1 cellular context compared by ENCODE assay signal in the genomic region with DNA sequence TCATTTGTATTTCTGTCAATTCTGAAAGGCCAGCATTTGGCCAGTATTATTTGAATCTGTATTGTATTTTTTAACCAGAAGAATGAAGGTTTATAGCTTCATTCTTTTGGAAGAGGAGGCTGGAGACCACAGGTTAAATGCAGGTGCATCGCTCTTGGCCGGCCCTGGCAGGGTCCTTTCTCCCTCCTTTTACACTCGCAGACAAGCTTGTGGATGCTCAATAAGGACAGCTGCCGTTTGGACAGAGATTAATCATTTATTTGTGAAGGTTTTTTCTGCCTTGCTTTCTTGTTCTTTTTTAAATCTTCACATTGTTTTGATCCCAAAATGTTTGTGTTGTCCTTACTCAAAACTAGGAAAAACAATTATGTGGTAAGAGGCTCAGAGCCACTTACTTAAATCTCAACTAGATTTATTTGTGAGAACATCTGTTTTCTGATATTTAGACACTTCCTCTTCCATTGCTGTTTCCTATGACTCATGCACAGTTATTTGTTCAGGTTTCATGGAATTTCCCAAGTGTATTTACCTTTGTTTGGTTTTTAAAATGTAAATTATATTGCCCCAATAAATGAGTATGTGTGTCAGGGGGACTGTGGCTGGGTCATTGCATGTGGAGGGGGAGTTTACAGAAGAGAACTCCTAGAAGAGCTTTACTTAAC.
TF ChIP-seq lines count a peak whose summit lies in the region.

No MANE protein-coding gene starts in this region.

TF ChIP-seq in HepG2, 621 proteins besides CTCF, POLR2A, EP300 and RAD21 (continued from another document and continues in another):
- TF ChIP-seq, protein P1, sequence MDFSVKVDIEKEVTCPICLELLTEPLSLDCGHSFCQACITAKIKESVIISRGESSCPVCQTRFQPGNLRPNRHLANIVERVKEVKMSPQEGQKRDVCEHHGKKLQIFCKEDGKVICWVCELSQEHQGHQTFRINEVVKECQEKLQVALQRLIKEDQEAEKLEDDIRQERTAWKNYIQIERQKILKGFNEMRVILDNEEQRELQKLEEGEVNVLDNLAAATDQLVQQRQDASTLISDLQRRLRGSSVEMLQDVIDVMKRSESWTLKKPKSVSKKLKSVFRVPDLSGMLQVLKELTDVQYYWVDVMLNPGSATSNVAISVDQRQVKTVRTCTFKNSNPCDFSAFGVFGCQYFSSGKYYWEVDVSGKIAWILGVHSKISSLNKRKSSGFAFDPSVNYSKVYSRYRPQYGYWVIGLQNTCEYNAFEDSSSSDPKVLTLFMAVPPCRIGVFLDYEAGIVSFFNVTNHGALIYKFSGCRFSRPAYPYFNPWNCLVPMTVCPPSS (IDR thresholded peaks at IDR 0.05) = no peak
- TF ChIP-seq ZNF782 (CRISPR knock-in tag; IDR thresholded peaks at IDR 0.05; ENCODE audit: borderline replicate concordance) (no peak), POLR2G (IDR thresholded peaks at IDR 0.05; ENCODE audit: low read depth, low read length) (no peak), ZNF264 (CRISPR knock-in tag; IDR thresholded peaks at IDR 0.05) (no peak), ARHGAP35 (CRISPR knock-in tag; IDR thresholded peaks at IDR 0.05; ENCODE audit: borderline replicate concordance) (no peak), XRCC5 (optimal IDR thresholded peaks at IDR 0.05; ENCODE audit: low read length) (no peak), ZBTB7B (CRISPR knock-in tag; IDR thresholded peaks at IDR 0.05) (no peak), XBP1 (CRISPR knock-in tag; IDR thresholded peaks at IDR 0.05) (no peak), ZNF747 (CRISPR knock-in tag; IDR thresholded peaks at IDR 0.05; ENCODE audit: borderline replicate concordance) (no peak), ZNF562 (CRISPR knock-in tag; IDR thresholded peaks at IDR 0.05; ENCODE audit: borderline replicate concordance) (no peak), KLF6 (CRISPR knock-in tag; IDR thresholded peaks at IDR 0.05) (no peak), GPN1 (CRISPR knock-in tag; IDR thresholded peaks at IDR 0.05; ENCODE audit: borderline replicate concordance) (no peak), ZNF781 (CRISPR knock-in tag; IDR thresholded peaks at IDR 0.05; ENCODE audit: borderline replicate concordance, not compliant biosample characterization) (no peak), ZNF20 (CRISPR knock-in tag; IDR thresholded peaks at IDR 0.05) (no peak), DPF2 (CRISPR knock-in tag; IDR thresholded peaks at IDR 0.05; ENCODE audit: borderline replicate concordance, low read depth) (no peak), NFRKB (IDR thresholded peaks at IDR 0.05) (no peak), KLF13 (CRISPR knock-in tag; IDR thresholded peaks at IDR 0.05) (no peak), ZNF724P (CRISPR knock-in tag; IDR thresholded peaks at IDR 0.05; ENCODE audit: borderline replicate concordance) (no peak), EHMT2 (IDR thresholded peaks at IDR 0.05; ENCODE audit: borderline replicate concordance, low read depth, low read length) (no peak), TEAD2 (CRISPR knock-in tag; IDR thresholded peaks at IDR 0.05) (no peak), ZNF670 (CRISPR knock-in tag; IDR thresholded peaks at IDR 0.05; ENCODE audit: borderline replicate concordance) (no peak), SNAPC2 (CRISPR knock-in tag; IDR thresholded peaks at IDR 0.05) (no peak), ZFP82 (CRISPR knock-in tag; IDR thresholded peaks at IDR 0.05; ENCODE audit: borderline replicate concordance) (no peak), ZNF350 (CRISPR knock-in tag; IDR thresholded peaks at IDR 0.05; ENCODE audit: borderline replicate concordance, low read depth) (no peak), HNF4A (CRISPR knock-in tag; IDR thresholded peaks at IDR 0.05) (no peak), ZNF709 (CRISPR knock-in tag; IDR thresholded peaks at IDR 0.05) (no peak), PAX8 (CRISPR knock-in tag; IDR thresholded peaks at IDR 0.05; ENCODE audit: borderline replicate concordance) (no peak), ZFP36 (IDR thresholded peaks at IDR 0.05; ENCODE audit: borderline replicate concordance, low read depth, low read length, partially characterized antibody) (no peak), RXRB (CRISPR knock-in tag; IDR thresholded peaks at IDR 0.05; ENCODE audit: borderline replicate concordance) (peak; percentile 56; the same call in 1 of the 2 replicates), MED1 (CRISPR knock-in tag; IDR thresholded peaks at IDR 0.05) (0 out of 2 replicates have a peak, but pooled peaks have one; percentile 32), ZFAT (CRISPR knock-in tag; conservative IDR thresholded peaks at IDR 0.05) (no peak), TAF15 (IDR thresholded peaks at IDR 0.05; ENCODE audit: low read depth, low read length, poor library complexity, severe bottlenecking) (no peak), FOXA3 (CRISPR knock-in tag; IDR thresholded peaks at IDR 0.05) (peak; percentile 71), TOE1 (CRISPR knock-in tag; IDR thresholded peaks at IDR 0.05) (no peak), SAFB2 (CRISPR knock-in tag; IDR thresholded peaks at IDR 0.05; ENCODE audit: borderline replicate concordance, low read depth) (no peak), SKI (IDR thresholded peaks at IDR 0.05; ENCODE audit: partially characterized antibody) (no peak), ZFP90 (CRISPR knock-in tag; IDR thresholded peaks at IDR 0.05; ENCODE audit: borderline replicate concordance) (no peak), ZNF703 (CRISPR knock-in tag; IDR thresholded peaks at IDR 0.05; ENCODE audit: borderline replicate concordance) (no peak), NR2C2 (CRISPR knock-in tag; IDR thresholded peaks at IDR 0.05; ENCODE audit: borderline replicate concordance) (no peak), KAT8 (CRISPR knock-in tag; IDR thresholded peaks at IDR 0.05) (0 out of 2 replicates have a peak, but pooled peaks have one; percentile 28), DMAP1 (CRISPR knock-in tag; IDR thresholded peaks at IDR 0.05) (no peak), AKAP8 (CRISPR knock-in tag; IDR thresholded peaks at IDR 0.05) (no peak), SOX13 (IDR thresholded peaks at IDR 0.05) (no peak), SOX13 (CRISPR knock-in tag; conservative IDR thresholded peaks at IDR 0.05 in 1 of 2, IDR thresholded peaks at IDR 0.05 in 1 of 2) (peak in 1 of 2 experiments; percentile 60; a peak in 1 of 4 replicates), ZNF678 (CRISPR knock-in tag; IDR thresholded peaks at IDR 0.05) (no peak), ZNF101 (CRISPR knock-in tag; IDR thresholded peaks at IDR 0.05; ENCODE audit: borderline replicate concordance, low read depth) (no peak), RARG (CRISPR knock-in tag; IDR thresholded peaks at IDR 0.05; ENCODE audit: low read depth) (no peak), PLRG1 (conservative IDR thresholded peaks at IDR 0.05) (no peak), SALL2 (CRISPR knock-in tag; IDR thresholded peaks at IDR 0.05) (no peak), PHF5A (CRISPR knock-in tag; IDR thresholded peaks at IDR 0.05; ENCODE audit: low read depth, unreplicated experiment) (no peak), ARNT (IDR thresholded peaks at IDR 0.05) (no peak), PCBP1 (IDR thresholded peaks at IDR 0.05; ENCODE audit: borderline replicate concordance, low read depth, low read length) (no peak), HDAC2 (CRISPR knock-in tag; IDR thresholded peaks at IDR 0.05) (no peak), ZNF549 (CRISPR knock-in tag; IDR thresholded peaks at IDR 0.05) (no peak), ESRRA (CRISPR knock-in tag; IDR thresholded peaks at IDR 0.05; ENCODE audit: low read depth) (no peak), CCDC6 (CRISPR knock-in tag; IDR thresholded peaks at IDR 0.05) (no peak)
- TF ChIP-seq, protein P2, sequence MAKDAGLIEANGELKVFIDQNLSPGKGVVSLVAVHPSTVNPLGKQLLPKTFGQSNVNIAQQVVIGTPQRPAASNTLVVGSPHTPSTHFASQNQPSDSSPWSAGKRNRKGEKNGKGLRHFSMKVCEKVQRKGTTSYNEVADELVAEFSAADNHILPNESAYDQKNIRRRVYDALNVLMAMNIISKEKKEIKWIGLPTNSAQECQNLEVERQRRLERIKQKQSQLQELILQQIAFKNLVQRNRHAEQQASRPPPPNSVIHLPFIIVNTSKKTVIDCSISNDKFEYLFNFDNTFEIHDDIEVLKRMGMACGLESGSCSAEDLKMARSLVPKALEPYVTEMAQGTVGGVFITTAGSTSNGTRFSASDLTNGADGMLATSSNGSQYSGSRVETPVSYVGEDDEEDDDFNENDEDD (CRISPR knock-in tag; IDR thresholded peaks at IDR 0.05; ENCODE audit: borderline replicate concordance) = no peak
- TF ChIP-seq, protein P3, sequence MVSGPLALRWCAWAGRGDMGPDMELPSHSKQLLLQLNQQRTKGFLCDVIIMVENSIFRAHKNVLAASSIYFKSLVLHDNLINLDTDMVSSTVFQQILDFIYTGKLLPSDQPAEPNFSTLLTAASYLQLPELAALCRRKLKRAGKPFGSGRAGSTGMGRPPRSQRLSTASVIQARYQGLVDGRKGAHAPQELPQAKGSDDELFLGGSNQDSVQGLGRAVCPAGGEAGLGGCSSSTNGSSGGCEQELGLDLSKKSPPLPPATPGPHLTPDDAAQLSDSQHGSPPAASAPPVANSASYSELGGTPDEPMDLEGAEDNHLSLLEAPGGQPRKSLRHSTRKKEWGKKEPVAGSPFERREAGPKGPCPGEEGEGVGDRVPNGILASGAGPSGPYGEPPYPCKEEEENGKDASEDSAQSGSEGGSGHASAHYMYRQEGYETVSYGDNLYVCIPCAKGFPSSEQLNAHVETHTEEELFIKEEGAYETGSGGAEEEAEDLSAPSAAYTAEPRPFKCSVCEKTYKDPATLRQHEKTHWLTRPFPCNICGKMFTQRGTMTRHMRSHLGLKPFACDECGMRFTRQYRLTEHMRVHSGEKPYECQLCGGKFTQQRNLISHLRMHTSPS (CRISPR knock-in tag; IDR thresholded peaks at IDR 0.05; ENCODE audit: low read depth) = no peak
- TF ChIP-seq, protein P4, sequence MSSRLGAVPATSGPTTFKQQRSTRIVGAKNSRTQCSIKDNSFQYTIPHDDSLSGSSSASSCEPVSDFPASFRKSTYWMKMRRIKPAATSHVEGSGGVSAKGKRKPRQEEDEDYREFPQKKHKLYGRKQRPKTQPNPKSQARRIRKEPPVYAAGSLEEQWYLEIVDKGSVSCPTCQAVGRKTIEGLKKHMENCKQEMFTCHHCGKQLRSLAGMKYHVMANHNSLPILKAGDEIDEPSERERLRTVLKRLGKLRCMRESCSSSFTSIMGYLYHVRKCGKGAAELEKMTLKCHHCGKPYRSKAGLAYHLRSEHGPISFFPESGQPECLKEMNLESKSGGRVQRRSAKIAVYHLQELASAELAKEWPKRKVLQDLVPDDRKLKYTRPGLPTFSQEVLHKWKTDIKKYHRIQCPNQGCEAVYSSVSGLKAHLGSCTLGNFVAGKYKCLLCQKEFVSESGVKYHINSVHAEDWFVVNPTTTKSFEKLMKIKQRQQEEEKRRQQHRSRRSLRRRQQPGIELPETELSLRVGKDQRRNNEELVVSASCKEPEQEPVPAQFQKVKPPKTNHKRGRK (CRISPR knock-in tag; IDR thresholded peaks at IDR 0.05) = no peak
- TF ChIP-seq, protein P5, sequence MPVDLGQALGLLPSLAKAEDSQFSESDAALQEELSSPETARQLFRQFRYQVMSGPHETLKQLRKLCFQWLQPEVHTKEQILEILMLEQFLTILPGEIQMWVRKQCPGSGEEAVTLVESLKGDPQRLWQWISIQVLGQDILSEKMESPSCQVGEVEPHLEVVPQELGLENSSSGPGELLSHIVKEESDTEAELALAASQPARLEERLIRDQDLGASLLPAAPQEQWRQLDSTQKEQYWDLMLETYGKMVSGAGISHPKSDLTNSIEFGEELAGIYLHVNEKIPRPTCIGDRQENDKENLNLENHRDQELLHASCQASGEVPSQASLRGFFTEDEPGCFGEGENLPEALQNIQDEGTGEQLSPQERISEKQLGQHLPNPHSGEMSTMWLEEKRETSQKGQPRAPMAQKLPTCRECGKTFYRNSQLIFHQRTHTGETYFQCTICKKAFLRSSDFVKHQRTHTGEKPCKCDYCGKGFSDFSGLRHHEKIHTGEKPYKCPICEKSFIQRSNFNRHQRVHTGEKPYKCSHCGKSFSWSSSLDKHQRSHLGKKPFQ (CRISPR knock-in tag; IDR thresholded peaks at IDR 0.05; ENCODE audit: insufficient replicate concordance) = no peak
- TF ChIP-seq, protein P6, sequence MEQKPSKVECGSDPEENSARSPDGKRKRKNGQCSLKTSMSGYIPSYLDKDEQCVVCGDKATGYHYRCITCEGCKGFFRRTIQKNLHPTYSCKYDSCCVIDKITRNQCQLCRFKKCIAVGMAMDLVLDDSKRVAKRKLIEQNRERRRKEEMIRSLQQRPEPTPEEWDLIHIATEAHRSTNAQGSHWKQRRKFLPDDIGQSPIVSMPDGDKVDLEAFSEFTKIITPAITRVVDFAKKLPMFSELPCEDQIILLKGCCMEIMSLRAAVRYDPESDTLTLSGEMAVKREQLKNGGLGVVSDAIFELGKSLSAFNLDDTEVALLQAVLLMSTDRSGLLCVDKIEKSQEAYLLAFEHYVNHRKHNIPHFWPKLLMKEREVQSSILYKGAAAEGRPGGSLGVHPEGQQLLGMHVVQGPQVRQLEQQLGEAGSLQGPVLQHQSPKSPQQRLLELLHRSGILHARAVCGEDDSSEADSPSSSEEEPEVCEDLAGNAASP (CRISPR knock-in tag; IDR thresholded peaks at IDR 0.05; ENCODE audit: borderline replicate concordance) = no peak
- TF ChIP-seq, protein P7, sequence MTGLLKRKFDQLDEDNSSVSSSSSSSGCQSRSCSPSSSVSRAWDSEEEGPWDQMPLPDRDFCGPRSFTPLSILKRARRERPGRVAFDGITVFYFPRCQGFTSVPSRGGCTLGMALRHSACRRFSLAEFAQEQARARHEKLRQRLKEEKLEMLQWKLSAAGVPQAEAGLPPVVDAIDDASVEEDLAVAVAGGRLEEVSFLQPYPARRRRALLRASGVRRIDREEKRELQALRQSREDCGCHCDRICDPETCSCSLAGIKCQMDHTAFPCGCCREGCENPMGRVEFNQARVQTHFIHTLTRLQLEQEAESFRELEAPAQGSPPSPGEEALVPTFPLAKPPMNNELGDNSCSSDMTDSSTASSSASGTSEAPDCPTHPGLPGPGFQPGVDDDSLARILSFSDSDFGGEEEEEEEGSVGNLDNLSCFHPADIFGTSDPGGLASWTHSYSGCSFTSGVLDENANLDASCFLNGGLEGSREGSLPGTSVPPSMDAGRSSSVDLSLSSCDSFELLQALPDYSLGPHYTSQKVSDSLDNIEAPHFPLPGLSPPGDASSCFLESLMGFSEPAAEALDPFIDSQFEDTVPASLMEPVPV (CRISPR knock-in tag; IDR thresholded peaks at IDR 0.05) = no peak
- TF ChIP-seq, protein P8, sequence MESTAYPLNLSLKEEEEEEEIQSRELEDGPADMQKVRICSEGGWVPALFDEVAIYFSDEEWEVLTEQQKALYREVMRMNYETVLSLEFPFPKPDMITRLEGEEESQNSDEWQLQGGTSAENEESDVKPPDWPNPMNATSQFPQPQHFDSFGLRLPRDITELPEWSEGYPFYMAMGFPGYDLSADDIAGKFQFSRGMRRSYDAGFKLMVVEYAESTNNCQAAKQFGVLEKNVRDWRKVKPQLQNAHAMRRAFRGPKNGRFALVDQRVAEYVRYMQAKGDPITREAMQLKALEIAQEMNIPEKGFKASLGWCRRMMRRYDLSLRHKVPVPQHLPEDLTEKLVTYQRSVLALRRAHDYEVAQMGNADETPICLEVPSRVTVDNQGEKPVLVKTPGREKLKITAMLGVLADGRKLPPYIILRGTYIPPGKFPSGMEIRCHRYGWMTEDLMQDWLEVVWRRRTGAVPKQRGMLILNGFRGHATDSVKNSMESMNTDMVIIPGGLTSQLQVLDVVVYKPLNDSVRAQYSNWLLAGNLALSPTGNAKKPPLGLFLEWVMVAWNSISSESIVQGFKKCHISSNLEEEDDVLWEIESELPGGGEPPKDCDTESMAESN (CRISPR knock-in tag; conservative IDR thresholded peaks at IDR 0.05) = no peak
